Comparison of ENCODE assay signal across 8 cellular contexts in the genomic region with DNA sequence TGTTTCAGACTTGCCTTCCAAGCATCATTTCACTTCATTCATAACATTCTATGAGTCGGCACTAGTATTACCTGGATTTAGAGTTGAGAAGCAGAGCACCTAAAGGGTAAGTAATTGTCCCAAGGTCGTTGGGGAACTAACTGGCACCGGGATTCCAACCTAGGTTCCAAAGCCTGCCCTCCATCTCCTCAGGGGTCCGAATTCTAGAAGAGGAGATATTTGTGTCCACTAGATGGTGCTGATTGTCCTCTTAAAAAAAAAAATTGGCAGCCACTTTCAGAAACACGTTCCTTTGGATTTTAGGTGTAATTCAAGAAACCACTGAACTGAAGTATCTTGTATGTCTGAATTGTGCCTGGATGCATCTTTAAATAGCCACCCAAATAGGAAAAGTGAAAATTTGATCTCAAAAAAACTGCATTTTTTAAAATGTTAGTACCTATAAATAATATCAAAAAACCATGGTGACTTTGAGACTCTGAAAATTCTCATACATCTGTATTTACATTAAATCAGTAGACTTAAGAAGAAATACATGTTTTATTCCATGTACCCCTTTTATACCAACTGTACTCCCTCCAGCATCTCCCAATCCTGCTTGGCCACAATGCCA. TPM values are rescaled to one million over a fixed set of nuclear protein-coding genes. Genes with fewer than 3 reads are reported as not detected.
DNase-seq lines count a peak whose midpoint lies in the region; ATAC-seq and TF ChIP-seq lines count a peak whose summit lies in the region.

No MANE protein-coding gene starts in this region.

- peaks cover 4 to 22% (median 11%) of the 10 kb centered on the region in 4 donors for H3K4me1 ChIP-seq in transverse colon

- no peaks in the 10 kb centered on the region for H3K36me3 ChIP-seq in WERI-Rb-1
- no peaks in the 10 kb centered on the region for H3K36me3 ChIP-seq in transverse colon

- no peak overlapping the region for H3K4me3 ChIP-seq in WERI-Rb-1 (ENCODE audit: low read depth, low read length)
- no peak overlapping the region for H3K4me3 ChIP-seq in transverse colon

- DNase-seq in AML-193 (lab: John Stamatoyannopoulos, UW) (peak; percentile 53 to 66), GM13977 (ENCODE audit: low spot score) (peak; percentile 40), NCI-H2107 treated with DMSO at 0.1 percent for 48 hours (lab: John Stamatoyannopoulos, UW; ENCODE audit: unreplicated experiment) (peak; percentile 40), WERI-Rb-1 (no peak), iPS-NIHi11 (ENCODE audit: low spot score) (peak; percentile 46), transverse colon (no peak)

- no peaks in the 10 kb centered on the region for H3K9me3 ChIP-seq in WERI-Rb-1 (ENCODE audit: severe bottlenecking)
- no peaks in the 10 kb centered on the region for H3K9me3 ChIP-seq in transverse colon

- in situ Hi-C loops in GM13977 (cut with MboI; ENCODE audit: low pct_unique_long_range_greater_than_20kb, low sequenced_read_pairs, unreplicated experiment), result no loop called here
- in situ Hi-C loops in transverse colon (cut with MboI; ENCODE audit: low pct_ligation_motif_present in 1 of 4, low pct_unique_long_range_greater_than_20kb in 1 of 4, low sequenced_read_pairs in 3 of 4), result loop anchor here in 1 of 4 donors (10.0 kb wide), 1 partner anchor 88 kb away; no protein-coding TSS in a partner anchor

- TF ChIP-seq CTCF in GM13977 (IDR thresholded peaks at IDR 0.05; ENCODE audit: extremely low read depth, insufficient read depth, missing control alignments) (peak; percentile 56), WERI-Rb-1 (IDR thresholded peaks at IDR 0.05; ENCODE audit: low read depth, low read length) (peak; percentile 42), transverse colon (IDR thresholded peaks at IDR 0.05) (peak; percentile 54 to 67 (median 65))

- no peaks in the 10 kb centered on the region for H3K27me3 ChIP-seq in WERI-Rb-1 (ENCODE audit: insufficient read depth, low read depth, severe bottlenecking)
- no peaks in the 10 kb centered on the region for H3K27me3 ChIP-seq in transverse colon

- no peak overlapping the region for H3K27ac ChIP-seq in WERI-Rb-1
- no peak overlapping the region for H3K27ac ChIP-seq in transverse colon

- TF ChIP-seq POLR2A in transverse colon (IDR thresholded peaks at IDR 0.05), result no peak

- 0 to 7% methylated on average over 1 to 5 of the region's 5 CpGs for WGBS in transverse colon (ENCODE audit: low coverage in 1 of 2), 2 donors

- no peak for TF ChIP-seq EP300 in transverse colon (IDR thresholded peaks at IDR 0.05; ENCODE audit: low read depth)

- intact Hi-C loops in transverse colon (cut with DNase I; ENCODE audit: low total_unique reads), result no loop called here

- no peak for ATAC-seq in HG02588 (IDR thresholded peaks at IDR 0.05; ENCODE audit: unreplicated experiment)
- ATAC-seq in HG03039 (IDR thresholded peaks at IDR 0.05; ENCODE audit: unreplicated experiment), result no peak

RNA-seq across cellular contexts. Expression of a gene that starts 3.9 kb away (rescaled TPM):
- 1 to 10 TPM in 3 of 4 donors, not detected in 1; 1.9 to 8.6 (median 5.6) TPM for total RNA-seq in transverse colon

Comparison
In these comparisons a context has a peak if more than half of its experiments do, and no peak if none do; other contexts are left out.
1. DNase-seq: peak in AML-193 (2 of 2), GM13977 (single experiment), NCI-H2107 treated with DMSO at 0.1 percent for 48 hours (single experiment) and iPS-NIHi11 (single experiment); none in WERI-Rb-1 (single experiment) and transverse colon (single experiment).
2. Peak in every context shown above with its lines, with median percentiles within 50 percentile points of each other: CTCF ChIP-seq.